In genomic region chr14:103530831-103531230, GRCh38 we compare ENCODE assay signal across 15 cellular contexts. TPM values are rescaled to one million over a fixed set of nuclear protein-coding genes. Genes with fewer than 3 reads are reported as not detected.
DNase-seq lines count a peak whose midpoint lies in the region; ATAC-seq and TF ChIP-seq lines count a peak whose summit lies in the region.
"Had no signal": no experiment of that assay in that cellular context is flagged by ENCODE, and none has a peak within 500 bp of the region (broad histone marks: within the 10 kb centered on the region; RNA-seq: fewer than 3 reads in every experiment).

No MANE protein-coding gene starts in this region.

- H3K4me2 ChIP-seq in H9 (ENCODE audit: insufficient read depth, insufficient read length, low read length): no peak overlapping the region
- H3K4me2 ChIP-seq in mesendoderm (ENCODE audit: low read length): no peak overlapping the region

- H3K27me3 Mint-ChIP-seq in CD4-positive, CD25-positive, alpha-beta regulatory T cell: peaks cover 8% of the 10 kb centered on the region
- H3K27me3 Mint-ChIP-seq in H9 (ENCODE audit: low read depth) (peaks cover 8% of the 10 kb centered on the region), nephron (ENCODE audit: low read depth) (peaks cover 4% of the 10 kb centered on the region)
- no peaks in the 10 kb centered on the region for H3K27me3 Mint-ChIP-seq in activated naive CD8-positive, alpha-beta T cell treated with anti-CD3 and anti-CD28 coated beads for 36 hours

- no peak overlapping the region for H2BK20ac ChIP-seq in H9 (ENCODE audit: low read depth, low read length, poor library complexity, severe bottlenecking)

- H2AK5ac ChIP-seq in H9 (ENCODE audit: insufficient read length, low read length) (no peak overlapping the region), mesendoderm (ENCODE audit: low read length) (no peak overlapping the region)

- no peaks in the 10 kb centered on the region for H3K36me3 Mint-ChIP-seq in CD4-positive, CD25-positive, alpha-beta regulatory T cell
- H3K36me3 Mint-ChIP-seq in H9 (ENCODE audit: insufficient read depth in 1 of 3, low read depth in 3 of 3): peaks cover 0 to 8% (median 4%) of the 10 kb centered on the region in 3 experiments; a peak in 5 of 7 replicates
- peaks cover 12% of the 10 kb centered on the region for H3K36me3 Mint-ChIP-seq in activated naive CD8-positive, alpha-beta T cell treated with anti-CD3 and anti-CD28 coated beads for 36 hours
- H3K36me3 Mint-ChIP-seq in nephron (ENCODE audit: low read depth): no peaks in the 10 kb centered on the region

- no peak for DNase-seq in CD4-positive, CD25-positive, alpha-beta regulatory T cell
- DNase-seq in H9 (no peak), mesendoderm (no peak)
- no peak for DNase-seq in activated naive CD8-positive, alpha-beta T cell treated with anti-CD3 and anti-CD28 coated beads for 36 hours
- DNase-seq: amniotic stem cell; GDM1; midbrain; MM.1S; NCI-H2081 treated with DMSO at 0.1 percent for 48 hours; SIG-M5; stimulated activated CD4-positive, alpha-beta T cell treated with anti-CD3 and anti-CD28 coated beads, Interleukin-15, amount 100 ng/mL, for 24 hours; testis had no signal

- no peak overlapping the region for H2BK5ac ChIP-seq in H9 (ENCODE audit: insufficient read length, low read length)
- no peak overlapping the region for H2BK5ac ChIP-seq in mesendoderm (ENCODE audit: low read length)

- H3T11ph ChIP-seq in H9 (ENCODE audit: low read length): no peak overlapping the region

- H3K79me1 ChIP-seq in H9 (ENCODE audit: insufficient read depth, low read depth, low read length, poor library complexity, severe bottlenecking): peaks cover 13% of the 10 kb centered on the region
- H3K79me1 ChIP-seq in mesendoderm (ENCODE audit: low read length): peaks cover 17% of the 10 kb centered on the region

- H3K27ac Mint-ChIP-seq in CD4-positive, CD25-positive, alpha-beta regulatory T cell: peak overlapping the region in 1 of 3 donors; percentile 62
- no peak overlapping the region for H3K27ac Mint-ChIP-seq in H9
- H3K27ac Mint-ChIP-seq in activated naive CD8-positive, alpha-beta T cell treated with anti-CD3 and anti-CD28 coated beads for 36 hours: no peak overlapping the region
- H3K27ac Mint-ChIP-seq in nephron: peak overlapping the region in 1 of 3 experiments; percentile 72

- H3K4me3 Mint-ChIP-seq in CD4-positive, CD25-positive, alpha-beta regulatory T cell: peak overlapping the region; percentile 73 to 95 (median 91)
- H3K4me3 Mint-ChIP-seq in H9 (peak overlapping the region; percentile 91 to 97; a peak in 3 of 5 replicates), nephron (peak overlapping the region; percentile 89 to 98 (median 96))
- peak overlapping the region; percentile 98 for H3K4me3 Mint-ChIP-seq in activated naive CD8-positive, alpha-beta T cell treated with anti-CD3 and anti-CD28 coated beads for 36 hours

- WGBS in H9 (ENCODE audit: extremely low coverage, insufficient read length, low lambda C conversion rate): no CpG with 5 or more reads among the region's 11 CpGs
- no CpG with 5 or more reads among the region's 11 CpGs for WGBS in mesendoderm (ENCODE audit: extremely low coverage, insufficient coverage, low lambda C conversion rate)

- H2AFZ ChIP-seq in H9 (ENCODE audit: low read length): no peak overlapping the region

- H4K8ac ChIP-seq in H9 (replicated peaks; ENCODE audit: insufficient read length, low read depth, low read length): no peak overlapping the region
- H4K8ac ChIP-seq in mesendoderm (ENCODE audit: low read depth, low read length): no peak overlapping the region

- H2BK120ac ChIP-seq in H9 (ENCODE audit: low read depth, low read length, poor library complexity, severe bottlenecking) (no peak overlapping the region), mesendoderm (ENCODE audit: low read depth, low read length) (no peak overlapping the region)

- peaks cover 29% of the 10 kb centered on the region for H3K4me1 ChIP-seq in CD4-positive, CD25-positive, alpha-beta regulatory T cell (ENCODE audit: control insufficient read depth, insufficient read depth, low read length, poor library complexity, severe bottlenecking)
- H3K4me1 ChIP-seq in H9 (ENCODE audit: insufficient read depth, low read length) (no peaks in the 10 kb centered on the region; the same call in 1 of the 2 replicates), mesendoderm (ENCODE audit: control insufficient read depth, low read depth, low read length) (peaks cover 5% of the 10 kb centered on the region)

- H3K9ac ChIP-seq in H9 (ENCODE audit: extremely low read depth, insufficient read length, low read length): no peak overlapping the region
- no peak overlapping the region for H3K9ac ChIP-seq in mesendoderm (ENCODE audit: low read length)

- H3K4me1 Mint-ChIP-seq in CD4-positive, CD25-positive, alpha-beta regulatory T cell: peaks cover 0 to 45% (median 14%) of the 10 kb centered on the region in 4 donors
- peaks cover 11 to 22% of the 10 kb centered on the region in 2 experiments for H3K4me1 Mint-ChIP-seq in H9
- H3K4me1 Mint-ChIP-seq in activated naive CD8-positive, alpha-beta T cell treated with anti-CD3 and anti-CD28 coated beads for 36 hours: peaks cover 29% of the 10 kb centered on the region
- H3K4me1 Mint-ChIP-seq in nephron: peaks cover 32% of the 10 kb centered on the region

- no peaks in the 10 kb centered on the region for H3K9me3 ChIP-seq in CD4-positive, CD25-positive, alpha-beta regulatory T cell (ENCODE audit: control insufficient read depth in 2 of 2, low read length in 2 of 2)
- no peaks in the 10 kb centered on the region for H3K9me3 ChIP-seq in H9 (ENCODE audit: control insufficient read depth, low read depth, low read length)
- H3K9me3 ChIP-seq: testis had no signal

- no peaks in the 10 kb centered on the region for H3K27me3 ChIP-seq in CD4-positive, CD25-positive, alpha-beta regulatory T cell (ENCODE audit: control insufficient read depth, insufficient read depth, low read length)
- H3K27me3 ChIP-seq in H9 (ENCODE audit: insufficient read depth, low read length): no peaks in the 10 kb centered on the region
- H3K27me3 ChIP-seq in mesendoderm (ENCODE audit: insufficient read depth, low read length, poor library complexity): no peaks in the 10 kb centered on the region
- H3K27me3 ChIP-seq: testis had no signal

- ATAC-seq in CD4-positive, CD25-positive, alpha-beta regulatory T cell (ENCODE audit: low read depth in 2 of 2): no peak
- ATAC-seq in GM18873 (IDR thresholded peaks at IDR 0.05; ENCODE audit: low FRiP score, unreplicated experiment) (no peak), GM21423 (IDR thresholded peaks at IDR 0.05; ENCODE audit: unreplicated experiment) (no peak)

- TF ChIP-seq CTCF in H9 (conservative IDR thresholded peaks at IDR 0.05) (no peak), nephron (IDR thresholded peaks at IDR 0.05; ENCODE audit: unreplicated experiment in 3 of 3) (no peak)

- H3K27ac ChIP-seq in CD4-positive, CD25-positive, alpha-beta regulatory T cell (ENCODE audit: insufficient read depth, low read length, poor library complexity, severe bottlenecking): no peak overlapping the region
- H3K27ac ChIP-seq in H9 (ENCODE audit: insufficient read length, low read depth, low read length) (no peak overlapping the region), mesendoderm (ENCODE audit: low read depth, low read length) (no peak overlapping the region)
- H3K27ac ChIP-seq: testis had no signal

- no peak overlapping the region for H2BK12ac ChIP-seq in H9 (ENCODE audit: insufficient read length, low read depth, low read length)

- no peak overlapping the region for H3K18ac ChIP-seq in H9 (ENCODE audit: insufficient read length, low read depth, low read length)
- H3K18ac ChIP-seq in mesendoderm (ENCODE audit: low read length): no peak overlapping the region

- no peaks in the 10 kb centered on the region for H3K36me3 ChIP-seq in CD4-positive, CD25-positive, alpha-beta regulatory T cell (ENCODE audit: control insufficient read depth, insufficient read depth, low read length)
- no peaks in the 10 kb centered on the region for H3K36me3 ChIP-seq in mesendoderm (ENCODE audit: control insufficient read depth, insufficient read depth, low read length)

- peaks cover 0 to 3% (median 0%) of the 10 kb centered on the region in 7 donors for H3K9me3 Mint-ChIP-seq in CD4-positive, CD25-positive, alpha-beta regulatory T cell
- H3K9me3 Mint-ChIP-seq in H9: no peaks in the 10 kb centered on the region; a peak in 2 of 5 replicates
- H3K9me3 Mint-ChIP-seq in activated naive CD8-positive, alpha-beta T cell treated with anti-CD3 and anti-CD28 coated beads for 36 hours: no peaks in the 10 kb centered on the region
- no peaks in the 10 kb centered on the region for H3K9me3 Mint-ChIP-seq in nephron

- no peak overlapping the region for H4K91ac ChIP-seq in H9 (ENCODE audit: insufficient read length, low read depth, low read length)

- no peak overlapping the region for H3K56ac ChIP-seq in H9 (ENCODE audit: insufficient read length, low read depth, low read length)
- no peak overlapping the region for H3K56ac ChIP-seq in mesendoderm (ENCODE audit: low read length)

- H3K23ac ChIP-seq in H9 (ENCODE audit: insufficient read length, low read depth, low read length) (no peak overlapping the region), mesendoderm (ENCODE audit: low read length) (no peak overlapping the region)

- H2BK15ac ChIP-seq in H9 (ENCODE audit: low read depth, low read length) (no peak overlapping the region), mesendoderm (replicated peaks; ENCODE audit: low read depth) (no peak overlapping the region)

- no peak overlapping the region for H3K4ac ChIP-seq in H9 (ENCODE audit: low read depth, low read length)
- H3K4ac ChIP-seq in mesendoderm (ENCODE audit: low read depth, low read length): no peak overlapping the region

- H4K20me1 ChIP-seq in H9 (ENCODE audit: control insufficient read depth, insufficient read depth, insufficient read length): peaks cover 4% of the 10 kb centered on the region

- no peak overlapping the region for H3K14ac ChIP-seq in H9 (ENCODE audit: insufficient read depth, low read length)

- H4K5ac ChIP-seq in H9 (ENCODE audit: insufficient read length, low read depth, low read length): no peak overlapping the region
- no peak overlapping the region for H4K5ac ChIP-seq in mesendoderm (ENCODE audit: low read length)

- no peak overlapping the region for H3K4me3 ChIP-seq in CD4-positive, CD25-positive, alpha-beta regulatory T cell (ENCODE audit: low read depth, low read length)
- H3K4me3 ChIP-seq in mesendoderm (ENCODE audit: low read length): no peak overlapping the region
- H3K4me3 ChIP-seq: testis had no signal

- H3K23me2 ChIP-seq in H9 (ENCODE audit: insufficient read length, low read depth, low read length, poor library complexity, severe bottlenecking): peaks cover 8% of the 10 kb centered on the region

- H3K79me2 ChIP-seq in H9 (ENCODE audit: insufficient read depth, low read length) (peaks cover 10% of the 10 kb centered on the region; the same call in 1 of the 2 replicates), mesendoderm (ENCODE audit: control insufficient read depth, insufficient read depth, low read length) (peaks cover 12% of the 10 kb centered on the region)

RNA-seq across cellular contexts. Expression of gene TRMT61A, which starts 1.8 kb away (rescaled TPM):
- total RNA-seq in CD4-positive, CD25-positive, alpha-beta regulatory T cell: 9.7 TPM
- polyA plus RNA-seq in CD4-positive, CD25-positive, alpha-beta regulatory T cell: 1 to 10 TPM; 3.7 to 7.5 (median 6.1) TPM
- total RNA-seq in H9 (2021): 21.9 and 22.2 TPM in 2 replicates
- 10 to 100 TPM; 20.6 to 22.1 TPM for total RNA-seq in activated naive CD8-positive, alpha-beta T cell treated with anti-CD3 and anti-CD28 coated beads for 36 hours
- 9.6 TPM for polyA plus RNA-seq in mesendoderm (2013, experiment 1 of 2)
- 9.5 TPM for polyA plus RNA-seq in mesendoderm (2013, experiment 2 of 2)

RNA-seq across cellular contexts. Expression of gene CKB, which starts 8.2 kb away (rescaled TPM):
- total RNA-seq in CD4-positive, CD25-positive, alpha-beta regulatory T cell: 5.8 TPM
- 1 to 10 TPM in 3 of 4 donors, not detected in 1; 1.4 to 1.7 (median 1.7) TPM for polyA plus RNA-seq in CD4-positive, CD25-positive, alpha-beta regulatory T cell
- 517 and 546 TPM in 2 replicates for total RNA-seq in H9 (2021)
- 1 to 10 TPM; 3.1 to 3.3 TPM for total RNA-seq in activated naive CD8-positive, alpha-beta T cell treated with anti-CD3 and anti-CD28 coated beads for 36 hours
- 162 TPM for polyA plus RNA-seq in mesendoderm (2013, experiment 1 of 2)
- 164 TPM for polyA plus RNA-seq in mesendoderm (2013, experiment 2 of 2)

RNA-seq across cellular contexts. Expression of gene BAG5, which starts 31.6 kb away (rescaled TPM):
- 31.8 TPM for total RNA-seq in CD4-positive, CD25-positive, alpha-beta regulatory T cell
- polyA plus RNA-seq in CD4-positive, CD25-positive, alpha-beta regulatory T cell: 10 to 100 TPM; 33.4 to 42.4 (median 39.9) TPM
- total RNA-seq in H9 (2021): 38.0 and 40.9 TPM in 2 replicates
- 10 to 100 TPM; 36.3 to 38.9 TPM for total RNA-seq in activated naive CD8-positive, alpha-beta T cell treated with anti-CD3 and anti-CD28 coated beads for 36 hours
- polyA plus RNA-seq in mesendoderm (2013, experiment 1 of 2): 22.9 TPM
- polyA plus RNA-seq in mesendoderm (2013, experiment 2 of 2): 21.8 TPM

RNA-seq across cellular contexts. Expression of gene COA8, which starts 31.9 kb away (rescaled TPM):
- 15.1 TPM for total RNA-seq in CD4-positive, CD25-positive, alpha-beta regulatory T cell
- 10 to 100 TPM; 32.3 to 55.0 (median 49.6) TPM for polyA plus RNA-seq in CD4-positive, CD25-positive, alpha-beta regulatory T cell
- total RNA-seq in H9 (2021): 43.2 and 45.5 TPM in 2 replicates
- 10 to 100 TPM; 42.9 to 44.2 TPM for total RNA-seq in activated naive CD8-positive, alpha-beta T cell treated with anti-CD3 and anti-CD28 coated beads for 36 hours
- polyA plus RNA-seq in mesendoderm (2013, experiment 1 of 2): 27.1 TPM
- 28.2 TPM for polyA plus RNA-seq in mesendoderm (2013, experiment 2 of 2)

Comparison
In these comparisons a context has a peak if more than half of its experiments do, and no peak if none do; other contexts are left out.
1. RNA of gene CKB, which starts 8.2 kb away (total RNA-seq): 517 to 546 TPM in H9; 5.8 TPM in CD4-positive, CD25-positive, alpha-beta regulatory T cell (single experiment) and 3.1 to 3.3 TPM in activated naive CD8-positive, alpha-beta T cell treated with anti-CD3 and anti-CD28 coated beads for 36 hours; every median in the first group is over 10 times any median in the second.
2. Peak in every context shown above with its lines, with median percentiles within 50 percentile points of each other: H3K4me3 Mint-ChIP-seq.